2 cellular contexts compared by ENCODE assay signal in the genomic region with DNA sequence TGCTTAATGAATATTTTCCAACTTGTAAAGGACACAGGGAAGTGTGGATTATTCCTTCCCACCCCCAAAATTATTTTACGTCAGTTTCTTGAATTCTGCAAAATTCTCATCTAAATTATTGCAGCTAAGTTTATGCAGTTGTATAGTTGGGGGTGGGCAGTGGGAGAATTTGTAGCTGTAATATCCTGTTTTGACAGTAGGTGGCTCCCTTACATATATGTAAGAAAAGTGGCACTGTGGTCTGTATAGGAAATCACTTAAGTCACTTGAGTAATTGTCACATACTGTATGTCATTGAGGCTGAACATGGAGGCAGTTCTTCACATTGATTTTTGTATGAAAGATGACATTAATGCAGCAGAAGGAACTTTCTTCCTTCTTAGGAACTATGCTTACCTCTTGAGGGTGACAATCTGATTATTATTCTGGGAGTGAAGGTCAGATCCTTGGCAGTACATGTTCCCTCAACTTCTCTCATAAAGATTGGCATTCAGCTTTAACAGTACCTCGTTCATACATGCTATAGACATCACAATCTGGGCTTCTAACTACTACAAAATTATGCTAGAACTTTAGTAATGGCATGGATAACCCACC.
TF ChIP-seq lines count a peak whose summit lies in the region.

No MANE protein-coding gene starts in this region.

TF ChIP-seq in HCT116, 20 proteins besides CTCF, POLR2A, EP300 and RAD21:
- TF ChIP-seq ZFX (IDR thresholded peaks at IDR 0.05): no peak
- TF ChIP-seq ELF1 (IDR thresholded peaks at IDR 0.05; ENCODE audit: borderline replicate concordance, low read depth): no peak
- no peak for TF ChIP-seq EZH2phosphoT487 (IDR thresholded peaks at IDR 0.05; ENCODE audit: borderline replicate concordance)
- no peak for TF ChIP-seq SIN3A (IDR thresholded peaks at IDR 0.05; ENCODE audit: low read depth)
- TF ChIP-seq ZNF274 (IDR thresholded peaks at IDR 0.05; ENCODE audit: low read depth, low read length): no peak
- no peak for TF ChIP-seq CBX3 (IDR thresholded peaks at IDR 0.05; ENCODE audit: low read depth)
- no peak for TF ChIP-seq EGR1 (IDR thresholded peaks at IDR 0.05; ENCODE audit: low read depth)
- no peak for TF ChIP-seq CEBPB (IDR thresholded peaks at IDR 0.05; ENCODE audit: low read depth)
- TF ChIP-seq, protein P1, sequence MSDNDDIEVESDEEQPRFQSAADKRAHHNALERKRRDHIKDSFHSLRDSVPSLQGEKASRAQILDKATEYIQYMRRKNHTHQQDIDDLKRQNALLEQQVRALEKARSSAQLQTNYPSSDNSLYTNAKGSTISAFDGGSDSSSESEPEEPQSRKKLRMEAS (IDR thresholded peaks at IDR 0.05): no peak
- no peak for TF ChIP-seq SP1 (IDR thresholded peaks at IDR 0.05; ENCODE audit: low read depth)
- TF ChIP-seq JUND (IDR thresholded peaks at IDR 0.05): no peak
- TF ChIP-seq TCF7L2 (IDR thresholded peaks at IDR 0.05; ENCODE audit: borderline replicate concordance, extremely low read depth, insufficient read depth, insufficient read length): no peak
- TF ChIP-seq, protein P2, sequence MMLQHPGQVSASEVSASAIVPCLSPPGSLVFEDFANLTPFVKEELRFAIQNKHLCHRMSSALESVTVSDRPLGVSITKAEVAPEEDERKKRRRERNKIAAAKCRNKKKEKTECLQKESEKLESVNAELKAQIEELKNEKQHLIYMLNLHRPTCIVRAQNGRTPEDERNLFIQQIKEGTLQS (IDR thresholded peaks at IDR 0.05): no peak
- TF ChIP-seq SRF (IDR thresholded peaks at IDR 0.05; ENCODE audit: low read depth): no peak
- TF ChIP-seq, protein P3, sequence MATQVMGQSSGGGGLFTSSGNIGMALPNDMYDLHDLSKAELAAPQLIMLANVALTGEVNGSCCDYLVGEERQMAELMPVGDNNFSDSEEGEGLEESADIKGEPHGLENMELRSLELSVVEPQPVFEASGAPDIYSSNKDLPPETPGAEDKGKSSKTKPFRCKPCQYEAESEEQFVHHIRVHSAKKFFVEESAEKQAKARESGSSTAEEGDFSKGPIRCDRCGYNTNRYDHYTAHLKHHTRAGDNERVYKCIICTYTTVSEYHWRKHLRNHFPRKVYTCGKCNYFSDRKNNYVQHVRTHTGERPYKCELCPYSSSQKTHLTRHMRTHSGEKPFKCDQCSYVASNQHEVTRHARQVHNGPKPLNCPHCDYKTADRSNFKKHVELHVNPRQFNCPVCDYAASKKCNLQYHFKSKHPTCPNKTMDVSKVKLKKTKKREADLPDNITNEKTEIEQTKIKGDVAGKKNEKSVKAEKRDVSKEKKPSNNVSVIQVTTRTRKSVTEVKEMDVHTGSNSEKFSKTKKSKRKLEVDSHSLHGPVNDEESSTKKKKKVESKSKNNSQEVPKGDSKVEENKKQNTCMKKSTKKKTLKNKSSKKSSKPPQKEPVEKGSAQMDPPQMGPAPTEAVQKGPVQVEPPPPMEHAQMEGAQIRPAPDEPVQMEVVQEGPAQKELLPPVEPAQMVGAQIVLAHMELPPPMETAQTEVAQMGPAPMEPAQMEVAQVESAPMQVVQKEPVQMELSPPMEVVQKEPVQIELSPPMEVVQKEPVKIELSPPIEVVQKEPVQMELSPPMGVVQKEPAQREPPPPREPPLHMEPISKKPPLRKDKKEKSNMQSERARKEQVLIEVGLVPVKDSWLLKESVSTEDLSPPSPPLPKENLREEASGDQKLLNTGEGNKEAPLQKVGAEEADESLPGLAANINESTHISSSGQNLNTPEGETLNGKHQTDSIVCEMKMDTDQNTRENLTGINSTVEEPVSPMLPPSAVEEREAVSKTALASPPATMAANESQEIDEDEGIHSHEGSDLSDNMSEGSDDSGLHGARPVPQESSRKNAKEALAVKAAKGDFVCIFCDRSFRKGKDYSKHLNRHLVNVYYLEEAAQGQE (IDR thresholded peaks at IDR 0.05; ENCODE audit: low read depth): no peak
- no peak for TF ChIP-seq EZH2 (IDR thresholded peaks at IDR 0.05)
- TF ChIP-seq POLR2AphosphoS5 (IDR thresholded peaks at IDR 0.05; ENCODE audit: low read depth, low read length): no peak
- TF ChIP-seq, protein P4, sequence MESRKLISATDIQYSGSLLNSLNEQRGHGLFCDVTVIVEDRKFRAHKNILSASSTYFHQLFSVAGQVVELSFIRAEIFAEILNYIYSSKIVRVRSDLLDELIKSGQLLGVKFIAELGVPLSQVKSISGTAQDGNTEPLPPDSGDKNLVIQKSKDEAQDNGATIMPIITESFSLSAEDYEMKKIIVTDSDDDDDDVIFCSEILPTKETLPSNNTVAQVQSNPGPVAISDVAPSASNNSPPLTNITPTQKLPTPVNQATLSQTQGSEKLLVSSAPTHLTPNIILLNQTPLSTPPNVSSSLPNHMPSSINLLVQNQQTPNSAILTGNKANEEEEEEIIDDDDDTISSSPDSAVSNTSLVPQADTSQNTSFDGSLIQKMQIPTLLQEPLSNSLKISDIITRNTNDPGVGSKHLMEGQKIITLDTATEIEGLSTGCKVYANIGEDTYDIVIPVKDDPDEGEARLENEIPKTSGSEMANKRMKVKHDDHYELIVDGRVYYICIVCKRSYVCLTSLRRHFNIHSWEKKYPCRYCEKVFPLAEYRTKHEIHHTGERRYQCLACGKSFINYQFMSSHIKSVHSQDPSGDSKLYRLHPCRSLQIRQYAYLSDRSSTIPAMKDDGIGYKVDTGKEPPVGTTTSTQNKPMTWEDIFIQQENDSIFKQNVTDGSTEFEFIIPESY (IDR thresholded peaks at IDR 0.05; ENCODE audit: extremely low read depth, insufficient replicate concordance, low read length): no peak
- no peak for TF ChIP-seq FOSL1 (IDR thresholded peaks at IDR 0.05; ENCODE audit: low read depth)
- no peak for TF ChIP-seq YY1 (IDR thresholded peaks at IDR 0.05; ENCODE audit: extremely low read depth, insufficient replicate concordance, low read depth, low read length)

TF ChIP-seq in GM12878, 131 proteins besides CTCF, POLR2A, EP300 and RAD21:
- TF ChIP-seq, protein P5, sequence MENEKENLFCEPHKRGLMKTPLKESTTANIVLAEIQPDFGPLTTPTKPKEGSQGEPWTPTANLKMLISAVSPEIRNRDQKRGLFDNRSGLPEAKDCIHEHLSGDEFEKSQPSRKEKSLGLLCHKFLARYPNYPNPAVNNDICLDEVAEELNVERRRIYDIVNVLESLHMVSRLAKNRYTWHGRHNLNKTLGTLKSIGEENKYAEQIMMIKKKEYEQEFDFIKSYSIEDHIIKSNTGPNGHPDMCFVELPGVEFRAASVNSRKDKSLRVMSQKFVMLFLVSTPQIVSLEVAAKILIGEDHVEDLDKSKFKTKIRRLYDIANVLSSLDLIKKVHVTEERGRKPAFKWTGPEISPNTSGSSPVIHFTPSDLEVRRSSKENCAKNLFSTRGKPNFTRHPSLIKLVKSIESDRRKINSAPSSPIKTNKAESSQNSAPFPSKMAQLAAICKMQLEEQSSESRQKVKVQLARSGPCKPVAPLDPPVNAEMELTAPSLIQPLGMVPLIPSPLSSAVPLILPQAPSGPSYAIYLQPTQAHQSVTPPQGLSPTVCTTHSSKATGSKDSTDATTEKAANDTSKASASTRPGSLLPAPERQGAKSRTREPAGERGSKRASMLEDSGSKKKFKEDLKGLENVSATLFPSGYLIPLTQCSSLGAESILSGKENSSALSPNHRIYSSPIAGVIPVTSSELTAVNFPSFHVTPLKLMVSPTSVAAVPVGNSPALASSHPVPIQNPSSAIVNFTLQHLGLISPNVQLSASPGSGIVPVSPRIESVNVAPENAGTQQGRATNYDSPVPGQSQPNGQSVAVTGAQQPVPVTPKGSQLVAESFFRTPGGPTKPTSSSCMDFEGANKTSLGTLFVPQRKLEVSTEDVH (IDR thresholded peaks at IDR 0.05; ENCODE audit: low read depth, partially characterized antibody): no peak
- TF ChIP-seq RUNX3 (IDR thresholded peaks at IDR 0.05; ENCODE audit: low read length): peak; percentile 53; the same call in 1 of the 2 replicates
- TF ChIP-seq SMARCA5 (IDR thresholded peaks at IDR 0.05): no peak
- 0 out of 4 replicates have a peak, but pooled peaks of 1 of the 2 experiments have one; percentile 32 for TF ChIP-seq CEBPB (IDR thresholded peaks at IDR 0.05; ENCODE audit: borderline replicate concordance in 1 of 2, low read depth in 2 of 2, low read length in 2 of 2)
- TF ChIP-seq RB1 (IDR thresholded peaks at IDR 0.05; ENCODE audit: borderline replicate concordance): peak; percentile 36; the same call in 1 of the 2 replicates
- TF ChIP-seq JUND (IDR thresholded peaks at IDR 0.05; ENCODE audit: low read depth, low read length): no peak
- no peak for TF ChIP-seq NRF1 (conservative IDR thresholded peaks at IDR 0.05; ENCODE audit: low read depth, low read length)
- TF ChIP-seq, protein P6, sequence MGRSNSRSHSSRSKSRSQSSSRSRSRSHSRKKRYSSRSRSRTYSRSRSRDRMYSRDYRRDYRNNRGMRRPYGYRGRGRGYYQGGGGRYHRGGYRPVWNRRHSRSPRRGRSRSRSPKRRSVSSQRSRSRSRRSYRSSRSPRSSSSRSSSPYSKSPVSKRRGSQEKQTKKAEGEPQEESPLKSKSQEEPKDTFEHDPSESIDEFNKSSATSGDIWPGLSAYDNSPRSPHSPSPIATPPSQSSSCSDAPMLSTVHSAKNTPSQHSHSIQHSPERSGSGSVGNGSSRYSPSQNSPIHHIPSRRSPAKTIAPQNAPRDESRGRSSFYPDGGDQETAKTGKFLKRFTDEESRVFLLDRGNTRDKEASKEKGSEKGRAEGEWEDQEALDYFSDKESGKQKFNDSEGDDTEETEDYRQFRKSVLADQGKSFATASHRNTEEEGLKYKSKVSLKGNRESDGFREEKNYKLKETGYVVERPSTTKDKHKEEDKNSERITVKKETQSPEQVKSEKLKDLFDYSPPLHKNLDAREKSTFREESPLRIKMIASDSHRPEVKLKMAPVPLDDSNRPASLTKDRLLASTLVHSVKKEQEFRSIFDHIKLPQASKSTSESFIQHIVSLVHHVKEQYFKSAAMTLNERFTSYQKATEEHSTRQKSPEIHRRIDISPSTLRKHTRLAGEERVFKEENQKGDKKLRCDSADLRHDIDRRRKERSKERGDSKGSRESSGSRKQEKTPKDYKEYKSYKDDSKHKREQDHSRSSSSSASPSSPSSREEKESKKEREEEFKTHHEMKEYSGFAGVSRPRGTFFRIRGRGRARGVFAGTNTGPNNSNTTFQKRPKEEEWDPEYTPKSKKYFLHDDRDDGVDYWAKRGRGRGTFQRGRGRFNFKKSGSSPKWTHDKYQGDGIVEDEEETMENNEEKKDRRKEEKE (IDR thresholded peaks at IDR 0.05): no peak
- TF ChIP-seq CREB1 (IDR thresholded peaks at IDR 0.05; ENCODE audit: low read depth): no peak
- TF ChIP-seq MEF2A (IDR thresholded peaks at IDR 0.05; ENCODE audit: insufficient read depth, low read depth, low read length): 0 out of 2 replicates have a peak, but pooled peaks have one; percentile 32
- peak; percentile 52; the same call in 1 of the 2 replicates for TF ChIP-seq SMC3 (IDR thresholded peaks at IDR 0.05; ENCODE audit: borderline replicate concordance, low read length)
- TF ChIP-seq, protein P7, sequence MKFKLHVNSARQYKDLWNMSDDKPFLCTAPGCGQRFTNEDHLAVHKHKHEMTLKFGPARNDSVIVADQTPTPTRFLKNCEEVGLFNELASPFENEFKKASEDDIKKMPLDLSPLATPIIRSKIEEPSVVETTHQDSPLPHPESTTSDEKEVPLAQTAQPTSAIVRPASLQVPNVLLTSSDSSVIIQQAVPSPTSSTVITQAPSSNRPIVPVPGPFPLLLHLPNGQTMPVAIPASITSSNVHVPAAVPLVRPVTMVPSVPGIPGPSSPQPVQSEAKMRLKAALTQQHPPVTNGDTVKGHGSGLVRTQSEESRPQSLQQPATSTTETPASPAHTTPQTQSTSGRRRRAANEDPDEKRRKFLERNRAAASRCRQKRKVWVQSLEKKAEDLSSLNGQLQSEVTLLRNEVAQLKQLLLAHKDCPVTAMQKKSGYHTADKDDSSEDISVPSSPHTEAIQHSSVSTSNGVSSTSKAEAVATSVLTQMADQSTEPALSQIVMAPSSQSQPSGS (IDR thresholded peaks at IDR 0.05; ENCODE audit: low read length): no peak
